14 cellular contexts compared by ENCODE assay signal in genomic region chr15:60347480-60348069, GRCh38. TPM values are rescaled to one million over a fixed set of nuclear protein-coding genes. Genes with fewer than 3 reads are reported as not detected.
A peak's percentile ranks its signal among the peaks of the same experiment; 100 is the strongest.
DNase-seq lines count a peak whose midpoint lies in the region; ATAC-seq, FAIRE-seq and TF ChIP-seq lines count a peak whose summit lies in the region.
"Had no signal": no experiment of that assay in that cellular context is flagged by ENCODE, and none has a peak within 500 bp of the region (broad histone marks: within the 10 kb centered on the region; RNA-seq: fewer than 3 reads in every experiment).

No MANE protein-coding gene starts in this region.

- peaks cover 10% of the 10 kb centered on the region; the same call in 1 of the 2 replicates for H3K9me3 Mint-ChIP-seq in HFFc6
- no peaks in the 10 kb centered on the region for H3K9me3 Mint-ChIP-seq in activated naive CD4-positive, alpha-beta T cell treated with anti-CD3 and anti-CD28 coated beads for 36 hours

- no peak overlapping the region for H3K27ac ChIP-seq in lower lobe of right lung
- H3K27ac ChIP-seq: BLaER1 treated with 17β-estradiol and CSF1 and Interleukin-3, amounts not matched to agents 10 nM and 100 nM; HL-60; SJSA1 had no signal

- H3K4me1 ChIP-seq in lower lobe of right lung: no peaks in the 10 kb centered on the region
- H3K4me1 ChIP-seq: SJSA1 had no signal

- no peak overlapping the region for H3K4me3 ChIP-seq in bronchial epithelial cell (ENCODE audit: low read depth, low read length)
- no peak overlapping the region for H3K4me3 ChIP-seq in lower lobe of right lung
- H3K4me3 ChIP-seq: BLaER1 treated with 17β-estradiol and CSF1 and Interleukin-3, amounts not matched to agents 10 nM and 100 nM; SJSA1 had no signal

- peaks cover 96% of the 10 kb centered on the region for H3K4me1 Mint-ChIP-seq in HFFc6 (ENCODE audit: low read depth)
- H3K4me1 Mint-ChIP-seq in activated naive CD4-positive, alpha-beta T cell treated with anti-CD3 and anti-CD28 coated beads for 36 hours (ENCODE audit: low read depth): peaks cover 2% of the 10 kb centered on the region

- CTCF ChIA-PET in activated naive CD4-positive, alpha-beta T cell treated with anti-CD3 and anti-CD28 coated beads for 36 hours (lab: Charles Lee): interaction anchor here (1.1 kb wide), 1 partner anchor 12 kb away, joined by 3 read pairs; no protein-coding TSS in a partner anchor

- H3K36me3 ChIP-seq in bronchial epithelial cell (ENCODE audit: control insufficient read depth, insufficient read depth, low read length) (peaks cover 24% of the 10 kb centered on the region), lower lobe of right lung (peaks cover 78% of the 10 kb centered on the region)

- intact Hi-C loops in left colon (cut with DNase I, micrococcal nuclease): no loop called here
- intact Hi-C loops in posterior vena cava (cut with DNase I): no loop called here
- intact Hi-C loops in activated naive CD4-positive, alpha-beta T cell treated with anti-CD3 and anti-CD28 coated beads for 36 hours (cut with micrococcal nuclease): no loop called here
- intact Hi-C loops in lower lobe of right lung (cut with DNase I): no loop called here

- ATAC-seq in left colon (peak; percentile 14), lower lobe of right lung (no peak)

- H3K27me3 ChIP-seq in bronchial epithelial cell (ENCODE audit: control insufficient read depth, insufficient read depth, low read length) (no peaks in the 10 kb centered on the region), lower lobe of right lung (ENCODE audit: low read depth) (no peaks in the 10 kb centered on the region)
- H3K27me3 ChIP-seq: BLaER1 treated with 17β-estradiol and CSF1 and Interleukin-3, amounts not matched to agents 10 nM and 100 nM; SJSA1 had no signal

- FAIRE-seq in bronchial epithelial cell (lab: Jason Lieb, UNC): peak; percentile 7

- no peak for DNase-seq in HFFc6
- no peak for DNase-seq in bronchial epithelial cell (ENCODE audit: low read depth)
- no peak for DNase-seq in left colon
- no peak for DNase-seq in posterior vena cava (ENCODE audit: low spot score)
- DNase-seq in NCI-H1436 treated with DMSO at 0.1 percent for 48 hours (lab: John Stamatoyannopoulos, UW): no peak
- no peak for DNase-seq in activated naive CD4-positive, alpha-beta T cell treated with anti-CD3 and anti-CD28 coated beads for 36 hours
- DNase-seq in lower lobe of right lung: no peak
- DNase-seq: EL, NCI-H1436, NCI-H2081, NCI-H524 had no signal

- peak overlapping the region; percentile 30 for H3K4me3 Mint-ChIP-seq in HFFc6
- H3K4me3 Mint-ChIP-seq in activated naive CD4-positive, alpha-beta T cell treated with anti-CD3 and anti-CD28 coated beads for 36 hours: no peak overlapping the region

- H3K27ac Mint-ChIP-seq in HFFc6: peak overlapping the region; percentile 84
- no peak overlapping the region for H3K27ac Mint-ChIP-seq in activated naive CD4-positive, alpha-beta T cell treated with anti-CD3 and anti-CD28 coated beads for 36 hours

- H3K27me3 Mint-ChIP-seq in HFFc6 (ENCODE audit: insufficient read depth): peaks cover 73% of the 10 kb centered on the region
- no peaks in the 10 kb centered on the region for H3K27me3 Mint-ChIP-seq in activated naive CD4-positive, alpha-beta T cell treated with anti-CD3 and anti-CD28 coated beads for 36 hours (ENCODE audit: low read depth)

- TF ChIP-seq CTCF in HFFc6 (IDR thresholded peaks at IDR 0.05): no peak
- TF ChIP-seq CTCF in bronchial epithelial cell (IDR thresholded peaks at IDR 0.05; ENCODE audit: insufficient read depth, low read length, severe bottlenecking): no peak
- TF ChIP-seq CTCF in lower lobe of right lung (IDR thresholded peaks at IDR 0.05): no peak

- peaks cover 82% of the 10 kb centered on the region for H3K36me3 Mint-ChIP-seq in HFFc6 (ENCODE audit: low read depth)
- H3K36me3 Mint-ChIP-seq in activated naive CD4-positive, alpha-beta T cell treated with anti-CD3 and anti-CD28 coated beads for 36 hours (ENCODE audit: low read depth): peaks cover 7% of the 10 kb centered on the region

- no peaks in the 10 kb centered on the region for H3K9me3 ChIP-seq in lower lobe of right lung
- H3K9me3 ChIP-seq: SJSA1 had no signal

RNA-seq across cellular contexts. Expression of gene ANXA2, which starts 50.2 kb away (rescaled TPM):
- total RNA-seq in HFFc6 (2021; fragmentation: NEBNext Ultra II Directional; extraction: Animal tissue kit (Norgen Biotek cat#: 25700)): 1,000 to 10,000 TPM; 4,445 to 5,074 (median 4,643) TPM
- total RNA-seq in bronchial epithelial cell (4,627 and 5,325 TPM in 2 replicates), left colon (100 to 1,000 TPM; 815 to 870 TPM), posterior vena cava (1,000 to 10,000 TPM in 1 of 2 donors, 100 to 1,000 TPM in 1; 815 to 1,045 TPM), lower lobe of right lung (834 TPM)
- total RNA-seq in activated naive CD4-positive, alpha-beta T cell treated with anti-CD3 and anti-CD28 coated beads for 36 hours: 10 to 100 TPM; 16.9 to 18.0 TPM

Comparison
In these comparisons a context has a peak if more than half of its experiments do, and no peak if none do; other contexts are left out.
1. RNA of gene ANXA2, which starts 50.2 kb away (total RNA-seq): 4,627 to 5,325 TPM in bronchial epithelial cell, 4,445 to 5,074 TPM in HFFc6, 815 to 1,045 TPM in posterior vena cava, 815 to 870 TPM in left colon and 834 TPM in lower lobe of right lung (single experiment); 16.9 to 18.0 TPM in activated naive CD4-positive, alpha-beta T cell treated with anti-CD3 and anti-CD28 coated beads for 36 hours; every median in the first group is over 10 times any median in the second.